14 cellular contexts compared by ENCODE assay signal in genomic region chr4:48902266-48902665, GRCh38. TPM values are rescaled to one million over a fixed set of nuclear protein-coding genes. Genes with fewer than 3 reads are reported as not detected.
DNase-seq lines count a peak whose midpoint lies in the region; ATAC-seq, FAIRE-seq and TF ChIP-seq lines count a peak whose summit lies in the region.
"Had no signal": no experiment of that assay in that cellular context is flagged by ENCODE, and none has a peak within 500 bp of the region (broad histone marks: within the 10 kb centered on the region; RNA-seq: fewer than 3 reads in every experiment).

No MANE protein-coding gene starts in this region.

- no peak for TF ChIP-seq CTCF in CD8-positive, alpha-beta T cell (IDR thresholded peaks at IDR 0.05)
- TF ChIP-seq CTCF in IMR-90 (conservative IDR thresholded peaks at IDR 0.05; ENCODE audit: low read depth, low read length) (no peak), left ventricle myocardium inferior (IDR thresholded peaks at IDR 0.05; ENCODE audit: borderline replicate concordance) (no peak)

- no peak overlapping the region for H3K14ac ChIP-seq in IMR-90 (replicated peaks; ENCODE audit: low read depth, low read length)

- H2BK5ac ChIP-seq in IMR-90 (ENCODE audit: low read depth, low read length, poor library complexity, severe bottlenecking): no peak overlapping the region

- no peak overlapping the region for H4K8ac ChIP-seq in IMR-90 (ENCODE audit: low read depth in 2 of 2, low read length in 2 of 2)

- no peaks in the 10 kb centered on the region for H3K27me3 Mint-ChIP-seq in CD8-positive, alpha-beta T cell (ENCODE audit: low read depth)
- H3K27me3 Mint-ChIP-seq: activated naive CD8-positive, alpha-beta T cell; IgD-negative memory B cell had no signal

- peak overlapping the region; percentile 17 for H3K27ac Mint-ChIP-seq in CD8-positive, alpha-beta T cell
- H3K27ac Mint-ChIP-seq: IgD-negative memory B cell, WTC11 had no signal

- H3K23ac ChIP-seq in IMR-90 (ENCODE audit: low read depth, low read length): no peak overlapping the region

- no peak overlapping the region for H3K4ac ChIP-seq in IMR-90 (ENCODE audit: low read depth, low read length)

- no peak overlapping the region for H4K5ac ChIP-seq in IMR-90 (ENCODE audit: low read depth, low read length)

- peaks cover 0 to 7% of the 10 kb centered on the region in 2 experiments; a peak in 2 of 4 replicates for H3K79me1 ChIP-seq in IMR-90 (ENCODE audit: low read depth in 1 of 2, low read length in 2 of 2)

- H2BK120ac ChIP-seq in IMR-90 (ENCODE audit: low read depth, low read length): no peak overlapping the region

- peaks cover 43% of the 10 kb centered on the region for H3K4me1 ChIP-seq in CD8-positive, alpha-beta T cell (ENCODE audit: insufficient read depth, low read length)
- peaks cover 1% of the 10 kb centered on the region; the same call in 1 of the 2 replicates for H3K4me1 ChIP-seq in IMR-90 (ENCODE audit: control insufficient read depth, insufficient read depth, low read length)
- peaks cover 21% of the 10 kb centered on the region for H3K4me1 ChIP-seq in left ventricle myocardium inferior
- H3K4me1 ChIP-seq: psoas muscle had no signal

- H3K4me2 ChIP-seq in IMR-90 (ENCODE audit: low read depth, low read length): no peak overlapping the region

- H3K4me1 Mint-ChIP-seq in CD8-positive, alpha-beta T cell (ENCODE audit: low read depth): peaks cover 72% of the 10 kb centered on the region

- H3K27me3 ChIP-seq in CD8-positive, alpha-beta T cell (ENCODE audit: insufficient read depth, low read length): no peaks in the 10 kb centered on the region
- no peaks in the 10 kb centered on the region for H3K27me3 ChIP-seq in IMR-90 (ENCODE audit: control insufficient read depth, insufficient read depth, low read length)
- no peaks in the 10 kb centered on the region for H3K27me3 ChIP-seq in left ventricle myocardium inferior (ENCODE audit: low read depth)

- no peak overlapping the region for H3K4me3 ChIP-seq in CD8-positive, alpha-beta T cell (ENCODE audit: low read depth, low read length)
- no peak overlapping the region for H3K4me3 ChIP-seq in IMR-90 (ENCODE audit: insufficient read depth, low read depth, low read length)
- H3K4me3 ChIP-seq in left ventricle myocardium inferior: no peak overlapping the region
- H3K4me3 ChIP-seq: psoas muscle had no signal

- H3K9me3 Mint-ChIP-seq in CD8-positive, alpha-beta T cell: no peaks in the 10 kb centered on the region
- H3K9me3 Mint-ChIP-seq: IgD-negative memory B cell, WTC11 had no signal

- peaks cover 28% of the 10 kb centered on the region for H3K36me3 ChIP-seq in CD8-positive, alpha-beta T cell (ENCODE audit: insufficient read depth, low read length)
- H3K36me3 ChIP-seq in IMR-90 (ENCODE audit: control insufficient read depth, insufficient read depth, low read length): no peaks in the 10 kb centered on the region
- H3K36me3 ChIP-seq in left ventricle myocardium inferior: peaks cover 12% of the 10 kb centered on the region

- H2BK20ac ChIP-seq in IMR-90 (ENCODE audit: low read depth, low read length): no peak overlapping the region

- no peak overlapping the region for H2AK5ac ChIP-seq in IMR-90 (ENCODE audit: low read depth, low read length)

- intact Hi-C loops in CD8-positive, alpha-beta T cell (cut with DNase I, micrococcal nuclease): loop anchor here in 1 of 2 experiments (10.0 kb wide), 1 partner anchor 1437 kb away; the partner anchor contains the start of gene COMMD8
- intact Hi-C loops in IMR-90 (cut with micrococcal nuclease) (no loop called here), left ventricle myocardium inferior (cut with micrococcal nuclease) (no loop called here)

- no peak overlapping the region for H4K91ac ChIP-seq in IMR-90 (ENCODE audit: insufficient read depth, low read depth, low read length)

- no TSS peak for BruUV-seq in IMR-90 (replicated peaks; lab: Mats Ljungman, UMichigan)

- peaks cover 10% of the 10 kb centered on the region for H3K9me1 ChIP-seq in IMR-90 (ENCODE audit: insufficient read depth, low read length)

- no peak overlapping the region for H2AK9ac ChIP-seq in IMR-90 (replicated peaks; ENCODE audit: low read depth, low read length, poor library complexity)

- in situ Hi-C loops in IMR-90 (cut with MboI; ENCODE audit: low sequenced_read_pairs): no loop called here

- no peak for ATAC-seq in CD8-positive, alpha-beta T cell
- ATAC-seq in IMR-90 (ENCODE audit: low read depth): no peak
- ATAC-seq: psoas muscle, WTC11 had no signal

- POLR2A ChIA-PET in CD8-positive, alpha-beta T cell (lab: Charles Lee): interaction anchor here (1.0 kb wide), 1 partner anchor 8 kb away, joined by 3 read pairs; no protein-coding TSS in a partner anchor
- POLR2A ChIA-PET in IMR-90 (lab: Charles Lee; ENCODE audit: unreplicated experiment): no interaction called here

- no peak overlapping the region for H3K18ac ChIP-seq in IMR-90 (ENCODE audit: low read depth, low read length)

- no peak for TF ChIP-seq RAD21 in IMR-90 (IDR thresholded peaks at IDR 0.05; ENCODE audit: low read length)

- peaks cover 78% of the 10 kb centered on the region for H3K36me3 Mint-ChIP-seq in CD8-positive, alpha-beta T cell

- dilution Hi-C loops in IMR-90 (cut with HindIII; ENCODE audit: low sequenced_read_pairs, unreplicated experiment): no loop called here

- no peaks in the 10 kb centered on the region for H4K20me1 ChIP-seq in IMR-90 (ENCODE audit: insufficient read depth, low read length)

- H3K4me3 Mint-ChIP-seq in CD8-positive, alpha-beta T cell: no peak overlapping the region
- H3K4me3 Mint-ChIP-seq: activated naive CD8-positive, alpha-beta T cell; IgD-negative memory B cell; WTC11 had no signal

- H3K9ac ChIP-seq in IMR-90 (ENCODE audit: low read depth, low read length): no peak overlapping the region

- H3K56ac ChIP-seq in IMR-90 (ENCODE audit: extremely low read depth, insufficient read depth, low read length): no peak overlapping the region

- no peak overlapping the region for H2BK15ac ChIP-seq in IMR-90 (ENCODE audit: low read depth, low read length)

- CTCF ChIA-PET in CD8-positive, alpha-beta T cell (lab: Charles Lee): interaction anchor here (0.9 kb wide), 1 partner anchor 11 kb away, joined by 5 read pairs; no protein-coding TSS in a partner anchor
- CTCF ChIA-PET in IMR-90 (lab: Yijun Ruan, JAX): no interaction called here

- H3K9me3 ChIP-seq in CD8-positive, alpha-beta T cell (ENCODE audit: low read length): no peaks in the 10 kb centered on the region
- H3K9me3 ChIP-seq in IMR-90 (ENCODE audit: control insufficient read depth, insufficient read depth, low read length): no peaks in the 10 kb centered on the region
- H3K9me3 ChIP-seq in left ventricle myocardium inferior (replicated peaks): no peaks in the 10 kb centered on the region
- H3K9me3 ChIP-seq: psoas muscle had no signal

- no peak for DNase-seq in CD8-positive, alpha-beta T cell
- peak; percentile 30 for DNase-seq in IMR-90
- DNase-seq in T1000 (lab: John Stamatoyannopoulos, UW): peak; percentile 30
- peak; percentile 45 for DNase-seq in kidney tubule cell (ENCODE audit: low spot score)
- DNase-seq in left ventricle myocardium inferior: no peak
- DNase-seq in activated CD8-positive, alpha-beta memory T cell treated with anti-CD3 and anti-CD28 coated beads, Interleukin-2, amount 50 U/mL, for 48 hours: no peak
- DNase-seq in COLO668 (lab: John Stamatoyannopoulos, UW; ENCODE audit: unreplicated experiment): no peak
- DNase-seq in frontal cortex (ENCODE audit: low spot score in 2 of 2): no peak
- DNase-seq: DND-41; psoas muscle; stimulated activated CD4-positive, alpha-beta T cell treated with anti-CD3 and anti-CD28 coated beads, Interleukin-2, amount 100 ng/mL, for 24 hours had no signal

- peak overlapping the region; percentile 27 for H2AFZ ChIP-seq in IMR-90 (replicated peaks; ENCODE audit: low read length, poor library complexity)

- FAIRE-seq in frontal cortex (lab: Jason Lieb, UNC): no peak

- no peak for TF ChIP-seq POLR2A in IMR-90 (IDR thresholded peaks at IDR 0.05; ENCODE audit: low read depth, low read length)

- no peak overlapping the region for H3K27ac ChIP-seq in CD8-positive, alpha-beta T cell (ENCODE audit: low read depth, low read length)
- H3K27ac ChIP-seq in IMR-90 (ENCODE audit: insufficient read depth, low read length): no peak overlapping the region
- no peak overlapping the region for H3K27ac ChIP-seq in left ventricle myocardium inferior (replicated peaks)
- H3K27ac ChIP-seq: psoas muscle had no signal

TF ChIP-seq in IMR-90, 13 proteins besides CTCF, POLR2A, EP300 and RAD21:
- no peak for TF ChIP-seq RFX5 (IDR thresholded peaks at IDR 0.05; ENCODE audit: low read depth, low read length)

RNA-seq across cellular contexts. Expression of gene OCIAD2, which starts 4.3 kb away (rescaled TPM):
- total RNA-seq in CD8-positive, alpha-beta T cell: 10 to 100 TPM; 70.6 to 72.1 TPM
- 16.5 and 19.2 TPM in 2 replicates for total RNA-seq in IMR-90 (2012; rRNA removed)
- polyA plus RNA-seq in IMR-90 (2012; rRNA removed): 21.4 and 26.3 TPM in 2 replicates
- 9.9 and 22.8 TPM in 2 replicates for polyA plus RNA-seq in IMR-90 (2012; cell fraction: cytosol; rRNA removed)
- 3.4 and 11.8 TPM in 2 replicates for polyA plus RNA-seq in IMR-90 (2012; cell fraction: nucleus; rRNA removed; ENCODE audit: low replicate concordance)
- total RNA-seq in left ventricle myocardium inferior: 16.9 TPM
- total RNA-seq in frontal cortex: 37.9 TPM

Comparison
In these comparisons a context has a peak if more than half of its experiments do, and no peak if none do; other contexts are left out.
1. DNase-seq: peak in IMR-90 (single experiment), T1000 (single experiment) and kidney tubule cell (single experiment); none in CD8-positive, alpha-beta T cell (0 of 7), left ventricle myocardium inferior (single experiment), activated CD8-positive, alpha-beta memory T cell treated with anti-CD3 and anti-CD28 coated beads, Interleukin-2, amount 50 U/mL, for 48 hours (single experiment), COLO668 (single experiment) and frontal cortex (0 of 2).